13 cellular contexts compared by ENCODE assay signal in the genomic region with DNA sequence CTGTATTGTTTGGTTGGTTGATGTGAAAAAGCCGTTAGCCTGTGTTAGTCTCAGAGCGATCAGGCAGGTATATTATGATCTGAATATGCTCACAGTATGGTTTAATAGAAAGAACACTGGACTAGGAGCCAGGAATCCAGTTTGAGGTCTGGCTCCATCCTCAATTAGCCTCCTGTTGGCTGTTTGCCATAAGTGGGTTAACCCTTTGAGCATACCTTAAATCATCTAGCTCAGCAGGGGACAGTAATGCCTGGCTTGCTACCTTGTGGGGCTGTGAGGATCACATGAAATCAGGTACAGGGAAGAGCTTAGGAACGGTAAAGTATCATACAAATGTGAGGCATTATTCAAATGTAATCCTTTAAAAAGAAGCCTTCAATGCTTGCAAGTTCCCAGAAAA.
DNase-seq lines count a peak whose midpoint lies in the region; ATAC-seq and TF ChIP-seq lines count a peak whose summit lies in the region.
"Had no signal": no experiment of that assay in that cellular context is flagged by ENCODE, and none has a peak within 500 bp of the region (broad histone marks: within the 10 kb centered on the region; RNA-seq: fewer than 3 reads in every experiment).

No MANE protein-coding gene starts in this region.

- H3K36me3 ChIP-seq in HEK293 (ENCODE audit: control insufficient read depth in 2 of 2, insufficient read depth in 1 of 2, low read length in 2 of 2) (peaks cover 0 to 39% of the 10 kb centered on the region in 2 experiments; a peak in 1 of 3 replicates), psoas muscle (ENCODE audit: insufficient read depth in 1 of 2, low read depth in 1 of 2) (peaks cover 2 to 99% of the 10 kb centered on the region in 2 donors)
- H3K36me3 ChIP-seq: BLaER1, SJCRH30 had no signal

- no peaks in the 10 kb centered on the region for H3K27me3 ChIP-seq in psoas muscle (ENCODE audit: insufficient read depth in 3 of 3, low read length in 2 of 3)
- H3K27me3 ChIP-seq: BLaER1, SJCRH30 had no signal

- H3K27ac ChIP-seq in HEK293 (ENCODE audit: extremely low read depth, low read depth, low read length) (no peak overlapping the region), psoas muscle (peak overlapping the region; percentile 75)
- H3K27ac ChIP-seq: BLaER1, SJCRH30 had no signal

- H3K9me3 ChIP-seq in HEK293 (ENCODE audit: control insufficient read depth, insufficient read depth, low read depth, low read length) = no peaks in the 10 kb centered on the region
- H3K9me3 ChIP-seq in psoas muscle = no peaks in the 10 kb centered on the region
- H3K9me3 ChIP-seq: BLaER1, SJCRH30 had no signal

- no peaks in the 10 kb centered on the region; the same call in 1 of the 2 replicates for H3K4me1 ChIP-seq in HEK293 (ENCODE audit: control insufficient read depth, insufficient read depth, low read length)
- peaks cover 53% of the 10 kb centered on the region for H3K4me1 ChIP-seq in psoas muscle
- H3K4me1 ChIP-seq: BLaER1, SJCRH30 had no signal

- DNase-seq in NCI-H748 (lab: John Stamatoyannopoulos, UW; ENCODE audit: unreplicated experiment) (peak; percentile 80), NCI-H748 treated with DMSO at 0.1 percent for 48 hours (lab: John Stamatoyannopoulos, UW) (no peak), NCI-H2171 (lab: John Stamatoyannopoulos, UW) (peak; percentile 44), psoas muscle (no peak), medulla oblongata (ENCODE audit: extremely low spot score) (no peak), A172 (ENCODE audit: low spot score) (no peak)
- DNase-seq: H7, NCI-H1436 treated with DMSO at 0.1 percent for 48 hours, NCI-H226 had no signal

- ATAC-seq in psoas muscle = no peak
- ATAC-seq: GM12878 had no signal

- no peak for TF ChIP-seq CTCF in HEK293 (tag by site-specific recombination; IDR thresholded peaks at IDR 0.05)
- no peak for TF ChIP-seq CTCF in psoas muscle (IDR thresholded peaks at IDR 0.05)

- POLR2A ChIA-PET in HEK293 (lab: Yijun Ruan, JAX) = no interaction called here

- intact Hi-C loops in psoas muscle (cut with DNase I) = no loop called here

- CTCF ChIA-PET in HEK293 (lab: Yijun Ruan, JAX) = interaction anchor here (0.5 to 0.6 kb wide), 2 partner anchors 23 to 234 kb away, joined by 4 read pairs; no protein-coding TSS in a partner anchor

- 68 to 86% (median 79%) methylated on average over 3 of the region's 3 CpGs for WGBS in psoas muscle, 3 donors

- H3K4me3 ChIP-seq in HEK293 (ENCODE audit: low read depth, low read length) (no peak overlapping the region), psoas muscle (no peak overlapping the region)
- H3K4me3 ChIP-seq: BLaER1, GM12878, SJCRH30 had no signal

TF ChIP-seq in HEK293, 187 proteins besides CTCF, POLR2A, EP300 and RAD21:
- no peak for TF ChIP-seq ZBTB8A (tag by site-specific recombination; IDR thresholded peaks at IDR 0.05)
- TF ChIP-seq, protein P1, sequence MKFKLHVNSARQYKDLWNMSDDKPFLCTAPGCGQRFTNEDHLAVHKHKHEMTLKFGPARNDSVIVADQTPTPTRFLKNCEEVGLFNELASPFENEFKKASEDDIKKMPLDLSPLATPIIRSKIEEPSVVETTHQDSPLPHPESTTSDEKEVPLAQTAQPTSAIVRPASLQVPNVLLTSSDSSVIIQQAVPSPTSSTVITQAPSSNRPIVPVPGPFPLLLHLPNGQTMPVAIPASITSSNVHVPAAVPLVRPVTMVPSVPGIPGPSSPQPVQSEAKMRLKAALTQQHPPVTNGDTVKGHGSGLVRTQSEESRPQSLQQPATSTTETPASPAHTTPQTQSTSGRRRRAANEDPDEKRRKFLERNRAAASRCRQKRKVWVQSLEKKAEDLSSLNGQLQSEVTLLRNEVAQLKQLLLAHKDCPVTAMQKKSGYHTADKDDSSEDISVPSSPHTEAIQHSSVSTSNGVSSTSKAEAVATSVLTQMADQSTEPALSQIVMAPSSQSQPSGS (tag by site-specific recombination; IDR thresholded peaks at IDR 0.05; ENCODE audit: low read depth) = no peak
- TF ChIP-seq, protein P2, sequence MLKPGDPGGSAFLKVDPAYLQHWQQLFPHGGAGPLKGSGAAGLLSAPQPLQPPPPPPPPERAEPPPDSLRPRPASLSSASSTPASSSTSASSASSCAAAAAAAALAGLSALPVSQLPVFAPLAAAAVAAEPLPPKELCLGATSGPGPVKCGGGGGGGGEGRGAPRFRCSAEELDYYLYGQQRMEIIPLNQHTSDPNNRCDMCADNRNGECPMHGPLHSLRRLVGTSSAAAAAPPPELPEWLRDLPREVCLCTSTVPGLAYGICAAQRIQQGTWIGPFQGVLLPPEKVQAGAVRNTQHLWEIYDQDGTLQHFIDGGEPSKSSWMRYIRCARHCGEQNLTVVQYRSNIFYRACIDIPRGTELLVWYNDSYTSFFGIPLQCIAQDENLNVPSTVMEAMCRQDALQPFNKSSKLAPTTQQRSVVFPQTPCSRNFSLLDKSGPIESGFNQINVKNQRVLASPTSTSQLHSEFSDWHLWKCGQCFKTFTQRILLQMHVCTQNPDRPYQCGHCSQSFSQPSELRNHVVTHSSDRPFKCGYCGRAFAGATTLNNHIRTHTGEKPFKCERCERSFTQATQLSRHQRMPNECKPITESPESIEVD (tag by site-specific recombination; IDR thresholded peaks at IDR 0.05) = no peak
- no peak for TF ChIP-seq ZNF549 (tag by site-specific recombination; IDR thresholded peaks at IDR 0.05)
- TF ChIP-seq EGR2 (tag by site-specific recombination; IDR thresholded peaks at IDR 0.05; ENCODE audit: low read depth) = no peak
- no peak for TF ChIP-seq ZEB2 (tag by site-specific recombination; IDR thresholded peaks at IDR 0.05)
- TF ChIP-seq ZNF248 (tag by site-specific recombination; IDR thresholded peaks at IDR 0.05) = no peak
- TF ChIP-seq ZNF324 (tag by site-specific recombination; IDR thresholded peaks at IDR 0.05) = no peak
- TF ChIP-seq ZSCAN30 (tag by site-specific recombination; IDR thresholded peaks at IDR 0.05) = no peak
- TF ChIP-seq, protein P3, sequence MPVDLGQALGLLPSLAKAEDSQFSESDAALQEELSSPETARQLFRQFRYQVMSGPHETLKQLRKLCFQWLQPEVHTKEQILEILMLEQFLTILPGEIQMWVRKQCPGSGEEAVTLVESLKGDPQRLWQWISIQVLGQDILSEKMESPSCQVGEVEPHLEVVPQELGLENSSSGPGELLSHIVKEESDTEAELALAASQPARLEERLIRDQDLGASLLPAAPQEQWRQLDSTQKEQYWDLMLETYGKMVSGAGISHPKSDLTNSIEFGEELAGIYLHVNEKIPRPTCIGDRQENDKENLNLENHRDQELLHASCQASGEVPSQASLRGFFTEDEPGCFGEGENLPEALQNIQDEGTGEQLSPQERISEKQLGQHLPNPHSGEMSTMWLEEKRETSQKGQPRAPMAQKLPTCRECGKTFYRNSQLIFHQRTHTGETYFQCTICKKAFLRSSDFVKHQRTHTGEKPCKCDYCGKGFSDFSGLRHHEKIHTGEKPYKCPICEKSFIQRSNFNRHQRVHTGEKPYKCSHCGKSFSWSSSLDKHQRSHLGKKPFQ (tag by site-specific recombination; IDR thresholded peaks at IDR 0.05) = no peak
- TF ChIP-seq ZIC2 (tag by site-specific recombination; IDR thresholded peaks at IDR 0.05) = 0 out of 2 replicates have a peak, but pooled peaks have one; percentile 25
- no peak for TF ChIP-seq TCF7L2 (IDR thresholded peaks at IDR 0.05; ENCODE audit: borderline replicate concordance, low read depth, low read length)
- peak; percentile 42; the same call in 1 of the 2 replicates for TF ChIP-seq ZBTB17 (tag by site-specific recombination; IDR thresholded peaks at IDR 0.05)
TF ChIP-seq in HEK293: peak in this region for 2.

Comparison
In these comparisons a context has a peak if more than half of its experiments do, and no peak if none do; other contexts are left out.
1. DNase-seq: peak in NCI-H748 (single experiment) and NCI-H2171 (single experiment); none in NCI-H748 treated with DMSO at 0.1 percent for 48 hours (single experiment), psoas muscle (0 of 2), medulla oblongata (single experiment) and A172 (single experiment).